Comparison of ENCODE assay signal across 12 cellular contexts in the genomic region with DNA sequence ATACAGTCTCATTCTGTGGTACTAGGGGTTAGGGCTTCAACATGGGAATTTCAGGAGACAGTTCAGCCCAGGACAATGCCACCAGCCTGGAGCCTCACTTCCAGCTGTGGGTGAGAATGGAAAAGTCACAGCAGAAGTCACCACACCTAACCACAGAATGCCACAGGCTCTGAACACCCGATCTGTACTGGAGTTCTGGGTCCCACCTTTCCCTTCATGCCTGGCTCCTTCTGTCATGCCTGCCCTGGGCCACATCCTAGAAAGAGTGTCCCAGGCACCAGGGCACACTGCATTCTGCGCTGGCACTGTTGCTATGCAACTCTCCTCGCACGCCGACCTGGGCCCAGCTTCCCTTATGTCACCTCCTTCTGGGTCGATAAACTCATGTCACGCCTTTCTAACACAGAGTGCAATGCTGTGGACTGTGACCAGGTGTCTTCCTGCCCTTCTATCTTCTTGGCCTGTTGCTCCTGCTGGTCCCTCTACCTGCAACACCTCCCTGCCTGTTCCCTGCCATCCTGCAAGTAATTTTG. TPM values are rescaled to one million over a fixed set of nuclear protein-coding genes. Genes with fewer than 3 reads are reported as not detected.
DNase-seq lines count a peak whose midpoint lies in the region; ATAC-seq, FAIRE-seq and TF ChIP-seq lines count a peak whose summit lies in the region.
"Had no signal": no experiment of that assay in that cellular context is flagged by ENCODE, and none has a peak within 500 bp of the region (broad histone marks: within the 10 kb centered on the region; RNA-seq: fewer than 3 reads in every experiment).

No MANE protein-coding gene starts in this region.

- TF ChIP-seq EP300 in HepG2 (IDR thresholded peaks at IDR 0.05; ENCODE audit: low read depth in 2 of 2, low read length in 2 of 2) (no peak), HepG2 (CRISPR knock-in tag; IDR thresholded peaks at IDR 0.05; ENCODE audit: borderline replicate concordance) (no peak)

- no peak overlapping the region for H3K4me2 ChIP-seq in HepG2 (ENCODE audit: low read depth, low read length)

- H3K79me2 ChIP-seq in HepG2 (ENCODE audit: insufficient read depth, low read length) = no peaks in the 10 kb centered on the region

- H3K9me3 ChIP-seq in CD4-positive, alpha-beta T cell (ENCODE audit: control insufficient read depth, low read length) = no peaks in the 10 kb centered on the region
- H3K9me3 ChIP-seq in T-helper 17 cell (ENCODE audit: control insufficient read depth, low read length, poor library complexity, severe bottlenecking) (no peaks in the 10 kb centered on the region), HepG2 (ENCODE audit: low read length) (no peaks in the 10 kb centered on the region)
- H3K9me3 ChIP-seq: lower lobe of right lung had no signal

- in situ Hi-C loops in HepG2 (cut with HindIII; ENCODE audit: extremely low pct_ligation_motif_present, low pct_unique_long_range_greater_than_20kb) = no loop called here

- BruUV-seq in HepG2 (replicated peaks; lab: Mats Ljungman, UMichigan) = no TSS peak

- H3K27ac ChIP-seq in CD4-positive, alpha-beta T cell (ENCODE audit: low read depth, low read length) = peak overlapping the region; percentile 57
- no peak overlapping the region for H3K27ac ChIP-seq in HepG2 (ENCODE audit: extremely low read length, insufficient read depth, low read length)

- no peaks in the 10 kb centered on the region for H4K20me1 ChIP-seq in HepG2 (ENCODE audit: insufficient read depth, low read length)

- no peak for TF ChIP-seq CTCF in CD4-positive, alpha-beta T cell (IDR thresholded peaks at IDR 0.05)
- no peak for TF ChIP-seq CTCF in HepG2 (CRISPR knock-in tag; IDR thresholded peaks at IDR 0.05)

- CTCF ChIA-PET in CD4-positive, alpha-beta T cell (lab: Charles Lee) = no interaction called here
- CTCF ChIA-PET in HepG2 (lab: Yijun Ruan, JAX; ENCODE audit: low intra/inter-chr PET ratio, low total read pairs) = no interaction called here

- no peaks in the 10 kb centered on the region for H3K36me3 ChIP-seq in HepG2 (replicated peaks in 1 of 2; ENCODE audit: control insufficient read depth in 1 of 2, insufficient read depth in 2 of 2, low read length in 2 of 2)
- H3K36me3 ChIP-seq: lower lobe of right lung had no signal

- H3K9me3 Mint-ChIP-seq in CD4-positive, alpha-beta T cell = no peaks in the 10 kb centered on the region

- DNase-seq in CD4-positive, alpha-beta T cell = no peak
- DNase-seq in T-helper 17 cell (no peak), HepG2 (ENCODE audit: low spot score) (no peak), NCI-H69 (lab: John Stamatoyannopoulos, UW) (no peak)
- DNase-seq: amygdala, DMS153, KBM-7, lower lobe of right lung had no signal

- H3K4me3 ChIP-seq in HepG2 (replicated peaks in 1 of 3; ENCODE audit: insufficient read depth in 1 of 3, low read depth in 2 of 3, low read length in 3 of 3) = no peak overlapping the region
- H3K4me3 ChIP-seq: lower lobe of right lung had no signal

- H3K27me3 Mint-ChIP-seq in CD4-positive, alpha-beta T cell = no peaks in the 10 kb centered on the region
- H3K27me3 Mint-ChIP-seq in T-helper 17 cell = no peaks in the 10 kb centered on the region

- H3K4me1 ChIP-seq in HepG2 (ENCODE audit: insufficient read depth, low read length) = no peaks in the 10 kb centered on the region

- H3K36me3 Mint-ChIP-seq in CD4-positive, alpha-beta T cell (ENCODE audit: low read depth) = peaks cover 68% of the 10 kb centered on the region
- peaks cover 5% of the 10 kb centered on the region for H3K36me3 Mint-ChIP-seq in T-helper 17 cell (ENCODE audit: low read depth)

- intact Hi-C loops in CD4-positive, alpha-beta T cell (cut with DNase I, micrococcal nuclease) = no loop called here
- intact Hi-C loops in HepG2 (cut with micrococcal nuclease; ENCODE audit: unreplicated experiment) = no loop called here

- POLR2A ChIA-PET in CD4-positive, alpha-beta T cell (lab: Charles Lee) = interaction anchor here (1.0 to 4.0 kb wide), 3 partner anchors 9 to 17 kb away, joined by 4 to 16 read pairs (median 4); no protein-coding TSS in a partner anchor
- POLR2A ChIA-PET in HepG2 (lab: Yijun Ruan, JAX) = no interaction called here

- H2AFZ ChIP-seq in HepG2 (ENCODE audit: low read length) = no peak overlapping the region

- 51% methylated on average over 7 of the region's 7 CpGs for WGBS in HepG2 (ENCODE audit: low lambda C conversion rate)

- FAIRE-seq in HepG2 (lab: Jason Lieb, UNC) = no peak

- no peaks in the 10 kb centered on the region for H3K27me3 ChIP-seq in CD4-positive, alpha-beta T cell (ENCODE audit: control insufficient read depth, insufficient read depth, low read length)
- peaks cover 1 to 29% of the 10 kb centered on the region in 2 experiments; a peak in 3 of 5 replicates for H3K27me3 ChIP-seq in HepG2 (ENCODE audit: control insufficient read depth in 1 of 2, insufficient read depth in 2 of 2, low read length in 2 of 2)

- H3K27ac Mint-ChIP-seq in CD4-positive, alpha-beta T cell = peak overlapping the region; percentile 81
- peak overlapping the region; percentile 94 for H3K27ac Mint-ChIP-seq in T-helper 17 cell

- H3K9ac ChIP-seq in HepG2 (ENCODE audit: insufficient read depth, low read depth, low read length) = no peak overlapping the region

- TF ChIP-seq RAD21 in HepG2 (CRISPR knock-in tag; IDR thresholded peaks at IDR 0.05) = no peak

- H3K4me1 Mint-ChIP-seq in CD4-positive, alpha-beta T cell (ENCODE audit: low read depth) = peaks cover 95% of the 10 kb centered on the region
- peaks cover 65% of the 10 kb centered on the region for H3K4me1 Mint-ChIP-seq in T-helper 17 cell

- H3K4me3 Mint-ChIP-seq in CD4-positive, alpha-beta T cell = peak overlapping the region; percentile 81
- peak overlapping the region; percentile 78 for H3K4me3 Mint-ChIP-seq in T-helper 17 cell

- no peak for TF ChIP-seq POLR2A in HepG2 (IDR thresholded peaks at IDR 0.05; ENCODE audit: insufficient read depth in 1 of 2, low read depth in 2 of 2, low read length in 2 of 2)

- ATAC-seq in CD4-positive, alpha-beta T cell (ENCODE audit: poor library complexity) = peak; percentile 70
- peak; percentile 50 for ATAC-seq in GM18517 (IDR thresholded peaks at IDR 0.05; ENCODE audit: unreplicated experiment)
- peak; percentile 53 for ATAC-seq in T-helper 17 cell
- peak; percentile 43; the same call in 2 of the 3 replicates for ATAC-seq in HepG2
- no peak for ATAC-seq in GM21447 (IDR thresholded peaks at IDR 0.05; ENCODE audit: unreplicated experiment)
- no peak for ATAC-seq in HG02852 (IDR thresholded peaks at IDR 0.05; ENCODE audit: unreplicated experiment)
- no peak for ATAC-seq in HG02870 (IDR thresholded peaks at IDR 0.05; ENCODE audit: unreplicated experiment)

TF ChIP-seq in HepG2, 621 proteins besides CTCF, POLR2A, EP300 and RAD21 (continues in another document):
- TF ChIP-seq, protein P1, sequence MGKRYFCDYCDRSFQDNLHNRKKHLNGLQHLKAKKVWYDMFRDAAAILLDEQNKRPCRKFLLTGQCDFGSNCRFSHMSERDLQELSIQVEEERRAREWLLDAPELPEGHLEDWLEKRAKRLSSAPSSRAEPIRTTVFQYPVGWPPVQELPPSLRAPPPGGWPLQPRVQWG (CRISPR knock-in tag; IDR thresholded peaks at IDR 0.05; ENCODE audit: borderline replicate concordance, low read depth) = no peak
- TF ChIP-seq, protein P2, sequence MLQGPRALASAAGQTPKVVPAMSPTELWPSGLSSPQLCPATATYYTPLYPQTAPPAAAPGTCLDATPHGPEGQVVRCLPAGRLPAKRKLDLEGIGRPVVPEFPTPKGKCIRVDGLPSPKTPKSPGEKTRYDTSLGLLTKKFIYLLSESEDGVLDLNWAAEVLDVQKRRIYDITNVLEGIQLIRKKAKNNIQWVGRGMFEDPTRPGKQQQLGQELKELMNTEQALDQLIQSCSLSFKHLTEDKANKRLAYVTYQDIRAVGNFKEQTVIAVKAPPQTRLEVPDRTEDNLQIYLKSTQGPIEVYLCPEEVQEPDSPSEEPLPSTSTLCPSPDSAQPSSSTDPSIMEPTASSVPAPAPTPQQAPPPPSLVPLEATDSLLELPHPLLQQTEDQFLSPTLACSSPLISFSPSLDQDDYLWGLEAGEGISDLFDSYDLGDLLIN (CRISPR knock-in tag; IDR thresholded peaks at IDR 0.05; ENCODE audit: borderline replicate concordance) = no peak
- TF ChIP-seq LCORL (IDR thresholded peaks at IDR 0.05) = no peak
- TF ChIP-seq LCORL (CRISPR knock-in tag; IDR thresholded peaks at IDR 0.05) = no peak
- TF ChIP-seq, protein P3, sequence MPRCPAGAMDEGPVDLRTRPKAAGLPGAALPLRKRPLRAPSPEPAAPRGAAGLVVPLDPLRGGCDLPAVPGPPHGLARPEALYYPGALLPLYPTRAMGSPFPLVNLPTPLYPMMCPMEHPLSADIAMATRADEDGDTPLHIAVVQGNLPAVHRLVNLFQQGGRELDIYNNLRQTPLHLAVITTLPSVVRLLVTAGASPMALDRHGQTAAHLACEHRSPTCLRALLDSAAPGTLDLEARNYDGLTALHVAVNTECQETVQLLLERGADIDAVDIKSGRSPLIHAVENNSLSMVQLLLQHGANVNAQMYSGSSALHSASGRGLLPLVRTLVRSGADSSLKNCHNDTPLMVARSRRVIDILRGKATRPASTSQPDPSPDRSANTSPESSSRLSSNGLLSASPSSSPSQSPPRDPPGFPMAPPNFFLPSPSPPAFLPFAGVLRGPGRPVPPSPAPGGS (CRISPR knock-in tag; IDR thresholded peaks at IDR 0.05) = no peak

RNA-seq across cellular contexts. Expression of a gene that starts 21.2 kb away (rescaled TPM):
- 10 to 100 TPM; 42.3 to 44.6 TPM for total RNA-seq in CD4-positive, alpha-beta T cell
- 100 to 1,000 TPM in 1 of 2 donors, 10 to 100 TPM in 1; 88.0 to 101 TPM for total RNA-seq in T-helper 17 cell
- total RNA-seq in HepG2 (2016; rRNA removed; fragmentation: Illumina TruSeq; extraction: Trizol) = not detected in 2 replicates
- not detected in 2 replicates for total RNA-seq in HepG2 (2016; cell fraction: cytosol; rRNA removed; fragmentation: Illumina TruSeq; extraction: Trizol; ENCODE audit: low read depth)
- not detected in 2 replicates for total RNA-seq in HepG2 (2016; cell fraction: insoluble cytoplasmic fraction; rRNA removed; fragmentation: Illumina TruSeq; extraction: Trizol)
- not detected in 2 replicates for total RNA-seq in HepG2 (2016; cell fraction: membrane; rRNA removed; fragmentation: Illumina TruSeq; extraction: Trizol)
- not detected in 2 replicates for total RNA-seq in HepG2 (2016; cell fraction: nucleus; rRNA removed; fragmentation: Illumina TruSeq; extraction: Trizol)
- not detected in 2 replicates for polyA plus RNA-seq in HepG2 (2011; rRNA removed)
- not detected in 2 replicates for polyA plus RNA-seq in HepG2 (2011; cell fraction: cytosol; rRNA removed)
- polyA plus RNA-seq in HepG2 (2011; cell fraction: nucleus; rRNA removed) = not detected in 2 replicates
- polyA plus RNA-seq in HepG2 (2012) = not detected in 2 replicates
- not detected in 2 replicates for polyA plus RNA-seq in HepG2 (2016; cell fraction: cytosol; fragmentation: Illumina TruSeq; extraction: Trizol; ENCODE audit: low read depth)
- not detected in 2 replicates for polyA plus RNA-seq in HepG2 (2016; cell fraction: insoluble cytoplasmic fraction; fragmentation: Illumina TruSeq; extraction: Trizol; ENCODE audit: low read depth)
- not detected in 2 replicates for polyA plus RNA-seq in HepG2 (2016; cell fraction: membrane; fragmentation: Illumina TruSeq; extraction: Trizol; ENCODE audit: low read depth)
- polyA plus RNA-seq in HepG2 (2016; cell fraction: nucleus; fragmentation: Illumina TruSeq; extraction: Trizol; ENCODE audit: insufficient read depth, low read depth) = not detected in 2 replicates
- 0.26 and 0.32 TPM in 2 replicates for polyA minus RNA-seq in HepG2 (2011; rRNA and poly(A)+ RNA removed; ENCODE audit: low replicate concordance)
- not detected in 2 replicates for polyA minus RNA-seq in HepG2 (2011; cell fraction: cytosol; rRNA and poly(A)+ RNA removed)
- polyA minus RNA-seq in HepG2 (2011; cell fraction: nucleus; rRNA and poly(A)+ RNA removed) = not detected in 2 replicates

Comparison
In these comparisons a context has a peak if more than half of its experiments do, and no peak if none do; other contexts are left out.
1. ATAC-seq: peak in CD4-positive, alpha-beta T cell (single experiment), GM18517 (single experiment), T-helper 17 cell (single experiment) and HepG2 (single experiment); none in GM21447 (single experiment), HG02852 (single experiment) and HG02870 (single experiment).
2. RNA of a gene that starts 21.2 kb away (total RNA-seq): 88.0 to 101 TPM in T-helper 17 cell and 42.3 to 44.6 TPM in CD4-positive, alpha-beta T cell; not detected in HepG2; every median in the first group is over 10 times any median in the second.